Comparison of ENCODE assay signal across 1 cellular context in genomic region chr17:75784473-75785015, GRCh38.
A peak's percentile ranks its signal among the peaks of the same experiment; 100 is the strongest.
TF ChIP-seq lines count a peak whose summit lies in the region.

A gene with protein sequence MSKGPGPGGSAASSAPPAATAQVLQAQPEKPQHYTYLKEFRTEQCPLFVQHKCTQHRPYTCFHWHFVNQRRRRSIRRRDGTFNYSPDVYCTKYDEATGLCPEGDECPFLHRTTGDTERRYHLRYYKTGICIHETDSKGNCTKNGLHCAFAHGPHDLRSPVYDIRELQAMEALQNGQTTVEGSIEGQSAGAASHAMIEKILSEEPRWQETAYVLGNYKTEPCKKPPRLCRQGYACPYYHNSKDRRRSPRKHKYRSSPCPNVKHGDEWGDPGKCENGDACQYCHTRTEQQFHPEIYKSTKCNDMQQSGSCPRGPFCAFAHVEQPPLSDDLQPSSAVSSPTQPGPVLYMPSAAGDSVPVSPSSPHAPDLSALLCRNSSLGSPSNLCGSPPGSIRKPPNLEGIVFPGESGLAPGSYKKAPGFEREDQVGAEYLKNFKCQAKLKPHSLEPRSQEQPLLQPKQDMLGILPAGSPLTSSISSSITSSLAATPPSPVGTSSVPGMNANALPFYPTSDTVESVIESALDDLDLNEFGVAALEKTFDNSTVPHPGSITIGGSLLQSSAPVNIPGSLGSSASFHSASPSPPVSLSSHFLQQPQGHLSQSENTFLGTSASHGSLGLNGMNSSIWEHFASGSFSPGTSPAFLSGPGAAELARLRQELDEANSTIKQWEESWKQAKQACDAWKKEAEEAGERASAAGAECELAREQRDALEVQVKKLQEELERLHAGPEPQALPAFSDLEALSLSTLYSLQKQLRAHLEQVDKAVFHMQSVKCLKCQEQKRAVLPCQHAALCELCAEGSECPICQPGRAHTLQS (plus strand): TSS chr17:75784806. CDS start chr17:75784881, 75 bp downstream.

TF ChIP-seq in K562, 482 proteins besides CTCF, POLR2A, EP300 and RAD21 (continued from another document):
- no peak for TF ChIP-seq ARNT (IDR thresholded peaks at IDR 0.05)
- TF ChIP-seq FIP1L1 (IDR thresholded peaks at IDR 0.05; ENCODE audit: low read depth, low read length, poor library complexity, severe bottlenecking), result peak; percentile 75
- TF ChIP-seq YY1 (IDR thresholded peaks at IDR 0.05; ENCODE audit: borderline replicate concordance in 1 of 3, control insufficient read depth in 1 of 3, extremely low read depth in 1 of 3, insufficient read depth in 3 of 3, insufficient read length in 1 of 3, insufficient replicate concordance in 2 of 3, low read depth in 1 of 3, low read length in 2 of 3), result peak in 1 of 3 experiments; percentile 10
- TF ChIP-seq CREB1 (IDR thresholded peaks at IDR 0.05), result peak; percentile 94
- TF ChIP-seq CREB1 (CRISPR knock-in tag; IDR thresholded peaks at IDR 0.05), result no peak; the same call in 1 of the 2 replicates
- TF ChIP-seq ZNF583 (CRISPR knock-in tag; IDR thresholded peaks at IDR 0.05), result peak; percentile 89; the same call in 1 of the 2 replicates
- peak; percentile 100 for TF ChIP-seq SIX5 (IDR thresholded peaks at IDR 0.05; ENCODE audit: borderline replicate concordance in 1 of 2, insufficient read depth in 1 of 2, low read depth in 1 of 2, low read length in 2 of 2)
- no peak for TF ChIP-seq DPF2 (IDR thresholded peaks at IDR 0.05)
- 0 out of 2 replicates have a peak, but pooled peaks have one; percentile 47 for TF ChIP-seq BHLHE40 (IDR thresholded peaks at IDR 0.05; ENCODE audit: low read length)
- TF ChIP-seq ETV5 (CRISPR knock-in tag; IDR thresholded peaks at IDR 0.05; ENCODE audit: low read depth), result no peak
- TF ChIP-seq, protein P1, sequence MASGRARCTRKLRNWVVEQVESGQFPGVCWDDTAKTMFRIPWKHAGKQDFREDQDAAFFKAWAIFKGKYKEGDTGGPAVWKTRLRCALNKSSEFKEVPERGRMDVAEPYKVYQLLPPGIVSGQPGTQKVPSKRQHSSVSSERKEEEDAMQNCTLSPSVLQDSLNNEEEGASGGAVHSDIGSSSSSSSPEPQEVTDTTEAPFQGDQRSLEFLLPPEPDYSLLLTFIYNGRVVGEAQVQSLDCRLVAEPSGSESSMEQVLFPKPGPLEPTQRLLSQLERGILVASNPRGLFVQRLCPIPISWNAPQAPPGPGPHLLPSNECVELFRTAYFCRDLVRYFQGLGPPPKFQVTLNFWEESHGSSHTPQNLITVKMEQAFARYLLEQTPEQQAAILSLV (tag; IDR thresholded peaks at IDR 0.05), result peak; percentile 58; the same call in 1 of the 2 replicates
- no peak for TF ChIP-seq ZNF174 (CRISPR knock-in tag; IDR thresholded peaks at IDR 0.05)
- no peak for TF ChIP-seq ZNF444 (CRISPR knock-in tag; IDR thresholded peaks at IDR 0.05)
- no peak; the same call in 1 of the 2 replicates for TF ChIP-seq ZBTB43 (CRISPR knock-in tag; IDR thresholded peaks at IDR 0.05)
- TF ChIP-seq, protein P2, sequence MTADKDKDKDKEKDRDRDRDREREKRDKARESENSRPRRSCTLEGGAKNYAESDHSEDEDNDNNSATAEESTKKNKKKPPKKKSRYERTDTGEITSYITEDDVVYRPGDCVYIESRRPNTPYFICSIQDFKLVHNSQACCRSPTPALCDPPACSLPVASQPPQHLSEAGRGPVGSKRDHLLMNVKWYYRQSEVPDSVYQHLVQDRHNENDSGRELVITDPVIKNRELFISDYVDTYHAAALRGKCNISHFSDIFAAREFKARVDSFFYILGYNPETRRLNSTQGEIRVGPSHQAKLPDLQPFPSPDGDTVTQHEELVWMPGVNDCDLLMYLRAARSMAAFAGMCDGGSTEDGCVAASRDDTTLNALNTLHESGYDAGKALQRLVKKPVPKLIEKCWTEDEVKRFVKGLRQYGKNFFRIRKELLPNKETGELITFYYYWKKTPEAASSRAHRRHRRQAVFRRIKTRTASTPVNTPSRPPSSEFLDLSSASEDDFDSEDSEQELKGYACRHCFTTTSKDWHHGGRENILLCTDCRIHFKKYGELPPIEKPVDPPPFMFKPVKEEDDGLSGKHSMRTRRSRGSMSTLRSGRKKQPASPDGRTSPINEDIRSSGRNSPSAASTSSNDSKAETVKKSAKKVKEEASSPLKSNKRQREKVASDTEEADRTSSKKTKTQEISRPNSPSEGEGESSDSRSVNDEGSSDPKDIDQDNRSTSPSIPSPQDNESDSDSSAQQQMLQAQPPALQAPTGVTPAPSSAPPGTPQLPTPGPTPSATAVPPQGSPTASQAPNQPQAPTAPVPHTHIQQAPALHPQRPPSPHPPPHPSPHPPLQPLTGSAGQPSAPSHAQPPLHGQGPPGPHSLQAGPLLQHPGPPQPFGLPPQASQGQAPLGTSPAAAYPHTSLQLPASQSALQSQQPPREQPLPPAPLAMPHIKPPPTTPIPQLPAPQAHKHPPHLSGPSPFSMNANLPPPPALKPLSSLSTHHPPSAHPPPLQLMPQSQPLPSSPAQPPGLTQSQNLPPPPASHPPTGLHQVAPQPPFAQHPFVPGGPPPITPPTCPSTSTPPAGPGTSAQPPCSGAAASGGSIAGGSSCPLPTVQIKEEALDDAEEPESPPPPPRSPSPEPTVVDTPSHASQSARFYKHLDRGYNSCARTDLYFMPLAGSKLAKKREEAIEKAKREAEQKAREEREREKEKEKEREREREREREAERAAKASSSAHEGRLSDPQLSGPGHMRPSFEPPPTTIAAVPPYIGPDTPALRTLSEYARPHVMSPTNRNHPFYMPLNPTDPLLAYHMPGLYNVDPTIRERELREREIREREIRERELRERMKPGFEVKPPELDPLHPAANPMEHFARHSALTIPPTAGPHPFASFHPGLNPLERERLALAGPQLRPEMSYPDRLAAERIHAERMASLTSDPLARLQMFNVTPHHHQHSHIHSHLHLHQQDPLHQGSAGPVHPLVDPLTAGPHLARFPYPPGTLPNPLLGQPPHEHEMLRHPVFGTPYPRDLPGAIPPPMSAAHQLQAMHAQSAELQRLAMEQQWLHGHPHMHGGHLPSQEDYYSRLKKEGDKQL (CRISPR knock-in tag; IDR thresholded peaks at IDR 0.05; ENCODE audit: borderline replicate concordance), result no peak
- no peak for TF ChIP-seq NFYB (IDR thresholded peaks at IDR 0.05; ENCODE audit: extremely low read depth, insufficient read length)
- 0 out of 2 replicates have a peak, but pooled peaks have one; percentile 64 for TF ChIP-seq CBFB (CRISPR knock-in tag; IDR thresholded peaks at IDR 0.05)
- TF ChIP-seq ZNF232 (CRISPR knock-in tag; IDR thresholded peaks at IDR 0.05), result no peak
- peak; percentile 78 for TF ChIP-seq NFIC (IDR thresholded peaks at IDR 0.05)
- no peak for TF ChIP-seq CBFA2T3 (IDR thresholded peaks at IDR 0.05)
- TF ChIP-seq GTF2F1 (IDR thresholded peaks at IDR 0.05; ENCODE audit: low read depth, low read length), result peak; percentile 72; the same call in 1 of the 2 replicates
- no peak; a peak in 1 of 4 replicates for TF ChIP-seq HDAC1 (IDR thresholded peaks at IDR 0.05)
- peak; percentile 83; the same call in 1 of the 2 replicates for TF ChIP-seq BCL6 (CRISPR knock-in tag; IDR thresholded peaks at IDR 0.05)
- TF ChIP-seq PCBP2 (IDR thresholded peaks at IDR 0.05; ENCODE audit: low read depth, low read length, poor library complexity, severe bottlenecking), result no peak
- no peak; the same call in 1 of the 2 replicates for TF ChIP-seq CEBPG (CRISPR knock-in tag; IDR thresholded peaks at IDR 0.05)
- no peak for TF ChIP-seq CEBPG (tag; conservative IDR thresholded peaks at IDR 0.05 in 1 of 2, IDR thresholded peaks at IDR 0.05 in 1 of 2)
